1 cellular context compared by ENCODE assay signal in genomic region chr19:33622809-33623511, GRCh38.
TF ChIP-seq lines count a peak whose summit lies in the region.

No MANE protein-coding gene starts in this region.

TF ChIP-seq in H1, 55 proteins besides CTCF, POLR2A, EP300 and RAD21 (continued from another document):
- TF ChIP-seq CHD7 (IDR thresholded peaks at IDR 0.05; ENCODE audit: insufficient replicate concordance, low read length): no peak
- TF ChIP-seq NRF1 (IDR thresholded peaks at IDR 0.05; ENCODE audit: low read depth, low read length): no peak
- TF ChIP-seq SAP30 (IDR thresholded peaks at IDR 0.05; ENCODE audit: insufficient read depth, insufficient replicate concordance, low read length): no peak
- peak; percentile 76 for TF ChIP-seq EZH2 (IDR thresholded peaks at IDR 0.05; ENCODE audit: low read depth, low read length, severe bottlenecking)
- TF ChIP-seq, protein P1, sequence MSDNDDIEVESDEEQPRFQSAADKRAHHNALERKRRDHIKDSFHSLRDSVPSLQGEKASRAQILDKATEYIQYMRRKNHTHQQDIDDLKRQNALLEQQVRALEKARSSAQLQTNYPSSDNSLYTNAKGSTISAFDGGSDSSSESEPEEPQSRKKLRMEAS (IDR thresholded peaks at IDR 0.05): peak; percentile 91
- TF ChIP-seq TAF1 (IDR thresholded peaks at IDR 0.05; ENCODE audit: low read depth, low read length): 0 out of 2 replicates have a peak, but pooled peaks have one; percentile 25
- no peak for TF ChIP-seq SP4 (IDR thresholded peaks at IDR 0.05; ENCODE audit: low read length)
- no peak for TF ChIP-seq POU5F1 (IDR thresholded peaks at IDR 0.05; ENCODE audit: low read depth, low read length)
- no peak for TF ChIP-seq SRF (IDR thresholded peaks at IDR 0.05; ENCODE audit: low read depth, low read length)
- TF ChIP-seq KDM4A (IDR thresholded peaks at IDR 0.05; ENCODE audit: low read depth, low read length, severe bottlenecking): peak; percentile 35
- no peak for TF ChIP-seq CTBP2 (IDR thresholded peaks at IDR 0.05; ENCODE audit: borderline replicate concordance, insufficient read depth, insufficient read length, low read length)
- TF ChIP-seq CHD2 (IDR thresholded peaks at IDR 0.05; ENCODE audit: low read length): no peak
- TF ChIP-seq USF2 (IDR thresholded peaks at IDR 0.05; ENCODE audit: low read length): no peak
- no peak for TF ChIP-seq RXRA (IDR thresholded peaks at IDR 0.05; ENCODE audit: insufficient read depth, low read depth, low read length)
- no peak for TF ChIP-seq POLR2AphosphoS5 (IDR thresholded peaks at IDR 0.05; ENCODE audit: low read depth, low read length)
- TF ChIP-seq TBP (IDR thresholded peaks at IDR 0.05; ENCODE audit: low read depth, low read length): no peak
- no peak for TF ChIP-seq CBX8 (IDR thresholded peaks at IDR 0.05; ENCODE audit: borderline replicate concordance, low read depth, low read length)
- TF ChIP-seq, protein P2, sequence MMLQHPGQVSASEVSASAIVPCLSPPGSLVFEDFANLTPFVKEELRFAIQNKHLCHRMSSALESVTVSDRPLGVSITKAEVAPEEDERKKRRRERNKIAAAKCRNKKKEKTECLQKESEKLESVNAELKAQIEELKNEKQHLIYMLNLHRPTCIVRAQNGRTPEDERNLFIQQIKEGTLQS (IDR thresholded peaks at IDR 0.05; ENCODE audit: insufficient read depth, low read depth, low read length): no peak
- TF ChIP-seq SP2 (IDR thresholded peaks at IDR 0.05; ENCODE audit: low read length): no peak
- no peak for TF ChIP-seq TEAD4 (IDR thresholded peaks at IDR 0.05; ENCODE audit: low read depth, low read length)
- TF ChIP-seq RNF2 (IDR thresholded peaks at IDR 0.05; ENCODE audit: borderline replicate concordance, low read depth, low read length, missing control alignments, poor library complexity, severe bottlenecking): peak; percentile 62
- no peak for TF ChIP-seq EGR1 (IDR thresholded peaks at IDR 0.05; ENCODE audit: borderline replicate concordance, low read depth, low read length)
- no peak for TF ChIP-seq HDAC2 (IDR thresholded peaks at IDR 0.05; ENCODE audit: borderline replicate concordance in 1 of 2, low read depth in 2 of 2, low read length in 2 of 2)
- TF ChIP-seq RFX5 (IDR thresholded peaks at IDR 0.05; ENCODE audit: borderline replicate concordance, low read depth, low read length): no peak
- TF ChIP-seq FOSL1 (IDR thresholded peaks at IDR 0.05; ENCODE audit: insufficient read depth, low read depth, low read length): no peak
- TF ChIP-seq GTF2F1 (IDR thresholded peaks at IDR 0.05; ENCODE audit: borderline replicate concordance, low read depth, low read length): no peak
- peak; percentile 78 for TF ChIP-seq SUZ12 (IDR thresholded peaks at IDR 0.05; ENCODE audit: low read length)
- TF ChIP-seq TCF12 (IDR thresholded peaks at IDR 0.05; ENCODE audit: low read depth, low read length): no peak
- TF ChIP-seq JUND (IDR thresholded peaks at IDR 0.05; ENCODE audit: low read length): no peak
- no peak for TF ChIP-seq KDM5A (IDR thresholded peaks at IDR 0.05; ENCODE audit: low read length)
- no peak for TF ChIP-seq CHD1 (IDR thresholded peaks at IDR 0.05; ENCODE audit: low read depth, low read length)
- TF ChIP-seq GABPA (IDR thresholded peaks at IDR 0.05; ENCODE audit: borderline replicate concordance, insufficient read depth, low read length): no peak
- TF ChIP-seq BACH1 (IDR thresholded peaks at IDR 0.05; ENCODE audit: low read length): no peak
- no peak for TF ChIP-seq KDM1A (IDR thresholded peaks at IDR 0.05; ENCODE audit: borderline replicate concordance, low read length)
- TF ChIP-seq NANOG (IDR thresholded peaks at IDR 0.05; ENCODE audit: insufficient read depth, low read depth, low read length, poor library complexity, severe bottlenecking): no peak
- no peak for TF ChIP-seq JUN (IDR thresholded peaks at IDR 0.05; ENCODE audit: low read depth, low read length)
- TF ChIP-seq ASH2L (IDR thresholded peaks at IDR 0.05; ENCODE audit: low read length): no peak
- TF ChIP-seq ZNF274 (IDR thresholded peaks at IDR 0.05; ENCODE audit: borderline replicate concordance, extremely low read depth, low read length): no peak
- no peak for TF ChIP-seq SIN3A (conservative IDR thresholded peaks at IDR 0.05 in 1 of 2, IDR thresholded peaks at IDR 0.05 in 1 of 2; ENCODE audit: low read depth in 1 of 2, low read length in 2 of 2)
- TF ChIP-seq CREB1 (IDR thresholded peaks at IDR 0.05): no peak
- TF ChIP-seq CBX5 (IDR thresholded peaks at IDR 0.05; ENCODE audit: low read depth, low read length): no peak
- TF ChIP-seq HDAC6 (IDR thresholded peaks at IDR 0.05; ENCODE audit: low read depth, low read length): no peak
- TF ChIP-seq SP1 (IDR thresholded peaks at IDR 0.05; ENCODE audit: low read depth, low read length): no peak
- TF ChIP-seq TAF7 (optimal IDR thresholded peaks at IDR 0.05; ENCODE audit: borderline replicate concordance, low read depth, low read length): no peak
- no peak for TF ChIP-seq BRCA1 (IDR thresholded peaks at IDR 0.05; ENCODE audit: low read depth, low read length)
- TF ChIP-seq YY1 (IDR thresholded peaks at IDR 0.05; ENCODE audit: low read depth, low read length): no peak
- TF ChIP-seq, protein P3, sequence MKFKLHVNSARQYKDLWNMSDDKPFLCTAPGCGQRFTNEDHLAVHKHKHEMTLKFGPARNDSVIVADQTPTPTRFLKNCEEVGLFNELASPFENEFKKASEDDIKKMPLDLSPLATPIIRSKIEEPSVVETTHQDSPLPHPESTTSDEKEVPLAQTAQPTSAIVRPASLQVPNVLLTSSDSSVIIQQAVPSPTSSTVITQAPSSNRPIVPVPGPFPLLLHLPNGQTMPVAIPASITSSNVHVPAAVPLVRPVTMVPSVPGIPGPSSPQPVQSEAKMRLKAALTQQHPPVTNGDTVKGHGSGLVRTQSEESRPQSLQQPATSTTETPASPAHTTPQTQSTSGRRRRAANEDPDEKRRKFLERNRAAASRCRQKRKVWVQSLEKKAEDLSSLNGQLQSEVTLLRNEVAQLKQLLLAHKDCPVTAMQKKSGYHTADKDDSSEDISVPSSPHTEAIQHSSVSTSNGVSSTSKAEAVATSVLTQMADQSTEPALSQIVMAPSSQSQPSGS (IDR thresholded peaks at IDR 0.05; ENCODE audit: low read length): no peak
- no peak for TF ChIP-seq BCL11A (IDR thresholded peaks at IDR 0.05; ENCODE audit: low read depth in 2 of 2, low read length in 2 of 2)
- TF ChIP-seq SIX5 (IDR thresholded peaks at IDR 0.05; ENCODE audit: low read depth, low read length): no peak
